22 cellular contexts compared by ENCODE assay signal in the genomic region with DNA sequence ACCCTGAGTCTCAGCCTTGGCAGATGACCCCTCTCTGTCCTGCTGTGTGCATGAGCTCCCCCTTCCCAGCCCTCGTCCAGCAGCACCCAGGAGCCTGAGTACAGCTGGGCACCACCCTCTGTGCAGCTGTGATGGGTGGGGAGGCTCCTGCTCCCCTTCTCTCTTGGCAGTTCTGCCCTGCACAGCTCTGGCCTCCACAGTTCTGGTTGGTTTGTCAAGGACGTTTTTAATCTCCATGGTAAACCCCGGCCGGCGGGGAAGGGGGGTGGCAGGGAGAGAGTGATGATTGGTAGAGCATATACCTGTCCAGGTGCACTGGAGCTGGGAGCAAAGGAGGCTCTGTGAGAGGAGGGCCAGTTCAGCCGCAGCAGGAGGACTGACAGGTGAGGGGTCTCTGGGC. TPM values are rescaled to one million over a fixed set of nuclear protein-coding genes. Genes with fewer than 3 reads are reported as not detected.
A peak's percentile ranks its signal among the peaks of the same experiment; 100 is the strongest.
DNase-seq lines count a peak whose midpoint lies in the region; ATAC-seq and TF ChIP-seq lines count a peak whose summit lies in the region.
"Had no signal": no experiment of that assay in that cellular context is flagged by ENCODE, and none has a peak within 500 bp of the region (broad histone marks: within the 10 kb centered on the region; RNA-seq: fewer than 3 reads in every experiment).

TSS of gene CLCNKA (plus strand) at position 356 of the 400 bp plus-strand sequence. CDS start 584 bp downstream, outside the sequence.

- no peak within 1 kb of the TSS for H3K4me3 Mint-ChIP-seq in activated CD4-positive, alpha-beta memory T cell treated with anti-CD3 and anti-CD28 coated beads, Interleukin-2, amount 10 ng/mL, durations not matched to agents 7 days and 5 days
- H3K4me3 Mint-ChIP-seq: activated CD4-positive, alpha-beta T cell treated with anti-CD3 and anti-CD28 coated beads, Interleukin-2, amount 10 ng/mL, durations not matched to agents 24 days and 14 days; brain had no signal

- no peak within 1 kb of the TSS for H2AK5ac ChIP-seq in neuronal stem cell (ENCODE audit: low read depth, low read length)

- no peak within 1 kb of the TSS for H4K91ac ChIP-seq in neuronal stem cell (ENCODE audit: low read depth, low read length, poor library complexity)

- peak within 1 kb of the TSS; percentile 14 for H3K4me2 ChIP-seq in neuronal stem cell (ENCODE audit: insufficient read depth, low read length, poor library complexity, severe bottlenecking)

- 5 to 15% methylated on average over 6 of the region's 6 CpGs for WGBS in body of pancreas, 2 donors
- WGBS in neuronal stem cell (ENCODE audit: extremely low coverage in 2 of 2, insufficient read length in 2 of 2, insufficient replicate concordance in 1 of 2), 2 donors = no CpG with 5 or more reads among the region's 6 CpGs

- peak within 1 kb of the TSS in 1 of 4 donors; percentile 8 for H3K27ac ChIP-seq in body of pancreas
- H3K27ac ChIP-seq in neuronal stem cell (replicated peaks; ENCODE audit: low read length) = no peak within 1 kb of the TSS
- peak within 1 kb of the TSS; percentile 97 for H3K27ac ChIP-seq in uterus
- H3K27ac ChIP-seq: epithelial cell of prostate had no signal

- H2BK12ac ChIP-seq in neuronal stem cell (ENCODE audit: low read length) = no peak within 1 kb of the TSS

- DNase-seq in Right ventricle myocardium superior (peak; percentile 43), cardiac septum (ENCODE audit: low spot score) (no peak), body of pancreas (peak; percentile 56 to 76 (median 74)), neuronal stem cell (ENCODE audit: low spot score) (no peak), uterus (no peak), medulla oblongata (ENCODE audit: extremely low spot score) (no peak)
- DNase-seq in activated CD4-positive, alpha-beta memory T cell treated with anti-CD3 and anti-CD28 coated beads, Interleukin-2, amount 10 ng/mL, durations not matched to agents 7 days and 5 days = no peak
- DNase-seq: activated CD4-positive, alpha-beta T cell treated with anti-CD3 and anti-CD28 coated beads, Interleukin-2, amount 10 ng/mL, durations not matched to agents 24 days and 14 days; activated naive CD4-positive, alpha-beta T cell; COR-L47; Kasumi-1; OCI-M1; small intestine; T1000 had no signal

- H3K36me3 ChIP-seq in body of pancreas (replicated peaks in 1 of 2; ENCODE audit: insufficient read depth in 1 of 2, low read depth in 2 of 2) = no peaks in the 10 kb centered on the region
- no peaks in the 10 kb centered on the region for H3K36me3 ChIP-seq in neuronal stem cell (replicated peaks in 1 of 2; ENCODE audit: control insufficient read depth in 2 of 2, insufficient read depth in 2 of 2, low read length in 2 of 2)
- no peaks in the 10 kb centered on the region for H3K36me3 ChIP-seq in uterus

- H3K4ac ChIP-seq in neuronal stem cell (ENCODE audit: low read length) = no peak within 1 kb of the TSS

- TF ChIP-seq POLR2A in body of pancreas (IDR thresholded peaks at IDR 0.05) (no peak), uterus (IDR thresholded peaks at IDR 0.05) (no peak)

- CTCF ChIA-PET in activated CD4-positive, alpha-beta memory T cell treated with anti-CD3 and anti-CD28 coated beads, Interleukin-2, amount 10 ng/mL, durations not matched to agents 7 days and 5 days (lab: Charles Lee) = no interaction called here

- H3K9me3 ChIP-seq in body of pancreas (no peaks in the 10 kb centered on the region), neuronal stem cell (replicated peaks in 1 of 2; ENCODE audit: control insufficient read depth in 2 of 2, insufficient read depth in 1 of 2, low read depth in 1 of 2, low read length in 2 of 2) (no peaks in the 10 kb centered on the region), uterus (no peaks in the 10 kb centered on the region)

- no peak within 1 kb of the TSS for H2BK5ac ChIP-seq in neuronal stem cell (ENCODE audit: low read length)

- no peak within 1 kb of the TSS for H3K27ac Mint-ChIP-seq in activated CD4-positive, alpha-beta memory T cell treated with anti-CD3 and anti-CD28 coated beads, Interleukin-2, amount 10 ng/mL, durations not matched to agents 7 days and 5 days
- H3K27ac Mint-ChIP-seq: activated CD4-positive, alpha-beta T cell treated with anti-CD3 and anti-CD28 coated beads, Interleukin-2, amount 10 ng/mL, durations not matched to agents 24 days and 14 days had no signal

- POLR2A ChIA-PET in activated CD4-positive, alpha-beta memory T cell treated with anti-CD3 and anti-CD28 coated beads, Interleukin-2, amount 10 ng/mL, durations not matched to agents 7 days and 5 days (lab: Charles Lee) = no interaction called here

- H3K18ac ChIP-seq in neuronal stem cell (ENCODE audit: low read length) = peak within 1 kb of the TSS; percentile 64

- peaks cover 39% of the 10 kb centered on the region for H3K4me1 ChIP-seq in body of pancreas
- H3K4me1 ChIP-seq in neuronal stem cell (ENCODE audit: control insufficient read depth in 2 of 2, insufficient read depth in 1 of 2, low read depth in 1 of 2, low read length in 2 of 2) = peaks cover 9 to 14% of the 10 kb centered on the region in 2 donors
- H3K4me1 ChIP-seq in uterus = peaks cover 8 to 11% of the 10 kb centered on the region in 2 donors

- H3K9me3 Mint-ChIP-seq in activated CD4-positive, alpha-beta memory T cell treated with anti-CD3 and anti-CD28 coated beads, Interleukin-2, amount 10 ng/mL, durations not matched to agents 7 days and 5 days = no peaks in the 10 kb centered on the region
- H3K9me3 Mint-ChIP-seq: activated CD4-positive, alpha-beta T cell treated with anti-CD3 and anti-CD28 coated beads, Interleukin-2, amount 10 ng/mL, durations not matched to agents 24 days and 14 days had no signal

- no peak within 1 kb of the TSS for H4K8ac ChIP-seq in neuronal stem cell (ENCODE audit: low read depth, low read length)

- H3K27me3 ChIP-seq in body of pancreas (no peaks in the 10 kb centered on the region), neuronal stem cell (ENCODE audit: control insufficient read depth in 3 of 3, insufficient read depth in 3 of 3, low read depth in 1 of 3, low read length in 3 of 3) (peaks cover 0 to 81% (median 0%) of the 10 kb centered on the region in 3 experiments), uterus (no peaks in the 10 kb centered on the region)

- intact Hi-C loops in Right ventricle myocardium superior (cut with DNase I) (no loop called here), cardiac septum (cut with DNase I) (no loop called here), body of pancreas (cut with DNase I) (no loop called here), uterus (cut with DNase I; ENCODE audit: low total_unique reads) (loop anchor here (5.0 kb wide), 1 partner anchor 51 kb away; the partner anchor contains the start of gene FAM131C)

- peak within 1 kb of the TSS; percentile 73 for H3K23ac ChIP-seq in neuronal stem cell (ENCODE audit: low read depth, low read length, poor library complexity)

- no peak within 1 kb of the TSS for H3K14ac ChIP-seq in neuronal stem cell (ENCODE audit: low read length)

- no peaks in the 10 kb centered on the region for H3K4me1 Mint-ChIP-seq in activated CD4-positive, alpha-beta memory T cell treated with anti-CD3 and anti-CD28 coated beads, Interleukin-2, amount 10 ng/mL, durations not matched to agents 7 days and 5 days
- H3K4me1 Mint-ChIP-seq: activated CD4-positive, alpha-beta T cell treated with anti-CD3 and anti-CD28 coated beads, Interleukin-2, amount 10 ng/mL, durations not matched to agents 24 days and 14 days had no signal

- H3K4me3 ChIP-seq in body of pancreas (no peak within 1 kb of the TSS), neuronal stem cell (ENCODE audit: low read length in 2 of 2) (no peak within 1 kb of the TSS), uterus (no peak within 1 kb of the TSS)

- ATAC-seq in Right ventricle myocardium superior (ENCODE audit: poor library complexity) (no peak), body of pancreas (peak; percentile 67), HG03342 (IDR thresholded peaks at IDR 0.05; ENCODE audit: unreplicated experiment) (no peak)

- H2BK15ac ChIP-seq in neuronal stem cell (ENCODE audit: low read length) = peak within 1 kb of the TSS; percentile 94

- H3K27me3 Mint-ChIP-seq in activated CD4-positive, alpha-beta memory T cell treated with anti-CD3 and anti-CD28 coated beads, Interleukin-2, amount 10 ng/mL, durations not matched to agents 7 days and 5 days = peaks cover 3% of the 10 kb centered on the region

- TF ChIP-seq CTCF in body of pancreas (IDR thresholded peaks at IDR 0.05) (no peak), uterus (IDR thresholded peaks at IDR 0.05) (no peak)

- H2BK120ac ChIP-seq in neuronal stem cell (ENCODE audit: low read depth, low read length) = no peak within 1 kb of the TSS

- peak within 1 kb of the TSS; percentile 30 for H3K9ac ChIP-seq in neuronal stem cell (ENCODE audit: low read depth, low read length, poor library complexity)

- no peaks in the 10 kb centered on the region for H3K36me3 Mint-ChIP-seq in activated CD4-positive, alpha-beta memory T cell treated with anti-CD3 and anti-CD28 coated beads, Interleukin-2, amount 10 ng/mL, durations not matched to agents 7 days and 5 days (ENCODE audit: low read depth)
- H3K36me3 Mint-ChIP-seq: brain had no signal

- no peaks in the 10 kb centered on the region for H3K79me1 ChIP-seq in neuronal stem cell (ENCODE audit: low read depth, low read length)

- H2AFZ ChIP-seq in neuronal stem cell (ENCODE audit: low read length) = no peak within 1 kb of the TSS

RNA-seq across cellular contexts. Expression of gene CLCNKA, which starts in this region (rescaled TPM):
- total RNA-seq in Right ventricle myocardium superior (0.35 TPM), cardiac septum (1.2 TPM), body of pancreas (1 to 10 TPM; 2.1 to 4.0 TPM), uterus (1 to 10 TPM in 1 of 4 donors, not detected in 3; 2.9 TPM)
- 0.13 TPM for polyA plus RNA-seq in neuronal stem cell (2013, experiment 1 of 2)
- 0.08 TPM for polyA plus RNA-seq in neuronal stem cell (2013, experiment 2 of 2)
- under 1 TPM; 0.13 to 0.20 TPM for total RNA-seq in activated CD4-positive, alpha-beta memory T cell treated with anti-CD3 and anti-CD28 coated beads, Interleukin-2, amount 10 ng/mL, durations not matched to agents 7 days and 5 days
- total RNA-seq: activated CD4-positive, alpha-beta T cell treated with anti-CD3 and anti-CD28 coated beads, Interleukin-2, amount 10 ng/mL, durations not matched to agents 24 days and 14 days; glomerular endothelial cell; H4; NCI-H460; SK-MEL-5 had no signal
- polyA plus RNA-seq: neural cell had no signal

Comparison
In these comparisons a context has a peak if more than half of its experiments do, and no peak if none do; other contexts are left out.
1. Peak in DNase-seq in Right ventricle myocardium superior; RNA of the gene not detected or under 1 TPM.
2. DNase-seq: peak in body of pancreas (4 of 4); none in cardiac septum (single experiment), neuronal stem cell (single experiment), uterus (0 of 2), activated CD4-positive, alpha-beta memory T cell treated with anti-CD3 and anti-CD28 coated beads, Interleukin-2, amount 10 ng/mL, durations not matched to agents 7 days and 5 days (single experiment) and medulla oblongata (single experiment).